In genomic region chr5:43000198-43000840, GRCh38 we compare ENCODE assay signal across 10 cellular contexts. TPM values are rescaled to one million over a fixed set of nuclear protein-coding genes. Genes with fewer than 3 reads are reported as not detected.
DNase-seq lines count a peak whose midpoint lies in the region; ATAC-seq and TF ChIP-seq lines count a peak whose summit lies in the region.
"Had no signal": no experiment of that assay in that cellular context is flagged by ENCODE, and none has a peak within 500 bp of the region (broad histone marks: within the 10 kb centered on the region; RNA-seq: fewer than 3 reads in every experiment).

No MANE protein-coding gene starts in this region.

- no peaks in the 10 kb centered on the region; the same call in 1 of the 2 replicates for H3K9me3 Mint-ChIP-seq in HFFc6
- H3K9me3 Mint-ChIP-seq in effector memory CD8-positive, alpha-beta T cell: no peaks in the 10 kb centered on the region

- peak overlapping the region; percentile 92 for H3K27ac Mint-ChIP-seq in HFFc6
- no peak overlapping the region for H3K27ac Mint-ChIP-seq in effector memory CD8-positive, alpha-beta T cell

- peaks cover 7% of the 10 kb centered on the region for H3K4me1 ChIP-seq in iPS-18a (ENCODE audit: control insufficient read depth, low read depth, low read length)

- H3K27me3 Mint-ChIP-seq in HFFc6 (ENCODE audit: insufficient read depth): no peaks in the 10 kb centered on the region; the same call in 1 of the 2 replicates
- no peaks in the 10 kb centered on the region for H3K27me3 Mint-ChIP-seq in effector memory CD8-positive, alpha-beta T cell

- H3K36me3 ChIP-seq in iPS-18a (ENCODE audit: control insufficient read depth, low read depth, low read length): no peaks in the 10 kb centered on the region

- peak overlapping the region; percentile 0 for H3K9ac ChIP-seq in iPS-18a (ENCODE audit: low read length)

- ATAC-seq in effector memory CD8-positive, alpha-beta T cell (replicated peaks): no peak
- ATAC-seq in GM18520 (IDR thresholded peaks at IDR 0.05; ENCODE audit: unreplicated experiment): no peak
- ATAC-seq in HG03457 (IDR thresholded peaks at IDR 0.05; ENCODE audit: unreplicated experiment): no peak

- TF ChIP-seq CTCF in HFFc6 (IDR thresholded peaks at IDR 0.05): no peak

- no peaks in the 10 kb centered on the region for H3K9me3 ChIP-seq in iPS-18a (ENCODE audit: control insufficient read depth, low read depth, low read length)

- peaks cover 39% of the 10 kb centered on the region for H3K4me1 Mint-ChIP-seq in HFFc6 (ENCODE audit: low read depth)
- H3K4me1 Mint-ChIP-seq in effector memory CD8-positive, alpha-beta T cell (ENCODE audit: low read depth in 2 of 2): peaks cover 1 to 6% of the 10 kb centered on the region in 2 donors

- DNase-seq in HFFc6: no peak
- peak; percentile 75 for DNase-seq in astrocyte of the hippocampus (ENCODE audit: low read depth, low spot score)
- DNase-seq in effector memory CD8-positive, alpha-beta T cell: no peak
- DNase-seq in stimulated activated CD4-positive, alpha-beta T cell treated with anti-CD3 and anti-CD28 coated beads, Interleukin-4, amount 100 ng/mL, for 24 hours: no peak
- DNase-seq: activated naive CD4-positive, alpha-beta T cell; NCI-H1694 had no signal

- H3K4me3 Mint-ChIP-seq in HFFc6: peak overlapping the region; percentile 91
- H3K4me3 Mint-ChIP-seq in effector memory CD8-positive, alpha-beta T cell: peak overlapping the region in 1 of 2 donors; percentile 19

- peaks cover 34% of the 10 kb centered on the region for H3K27me3 ChIP-seq in iPS-18a (ENCODE audit: control insufficient read depth, insufficient read depth, low read length)

- no peak overlapping the region for H3K27ac ChIP-seq in iPS-18a (ENCODE audit: low read length)
- peak overlapping the region in 11 of 21 experiments; percentile 19 to 63 (median 39) for H3K27ac ChIP-seq in skin epidermis

- H3K36me3 Mint-ChIP-seq in HFFc6 (ENCODE audit: low read depth): no peaks in the 10 kb centered on the region; the same call in 1 of the 2 replicates
- peaks cover 9% of the 10 kb centered on the region for H3K36me3 Mint-ChIP-seq in effector memory CD8-positive, alpha-beta T cell (ENCODE audit: insufficient read depth)

- H3K4me3 ChIP-seq in iPS-18a (ENCODE audit: low read length): peak overlapping the region; percentile 56
- peak overlapping the region in 6 of 7 experiments; percentile 15 to 37 (median 30) for H3K4me3 ChIP-seq in skin epidermis

RNA-seq across cellular contexts. Expression of gene ANXA2R, which starts 39.8 kb away (rescaled TPM):
- total RNA-seq in HFFc6 (2021; fragmentation: NEBNext Ultra II Directional; extraction: Animal tissue kit (Norgen Biotek cat#: 25700)): 1 to 10 TPM in 3 of 6 experiments, under 1 TPM in 3; 0.85 to 1.5 (median 1.1) TPM
